Comparison of ENCODE assay signal across 8 cellular contexts in genomic region chr5:54867310-54867944, GRCh38.
A peak's percentile ranks its signal among the peaks of the same experiment; 100 is the strongest.
DNase-seq lines count a peak whose midpoint lies in the region; ATAC-seq, FAIRE-seq and TF ChIP-seq lines count a peak whose summit lies in the region.

No MANE protein-coding gene starts in this region.

- H3K36me3 ChIP-seq in bronchial epithelial cell (ENCODE audit: control insufficient read depth, insufficient read depth, low read length) (no peaks in the 10 kb centered on the region), left lung (no peaks in the 10 kb centered on the region)

- FAIRE-seq in bronchial epithelial cell (lab: Jason Lieb, UNC) (no peak), urothelium cell line (lab: Jason Lieb, UNC) (no peak)

- DNase-seq in AG20443 (ENCODE audit: low spot score): peak; percentile 61
- peak; percentile 52 for DNase-seq in GM13976 (ENCODE audit: low spot score)
- DNase-seq in NCI-H82 (lab: John Stamatoyannopoulos, UW): peak; percentile 76
- DNase-seq in bronchial epithelial cell (ENCODE audit: low read depth): peak; percentile 63
- no peak for DNase-seq in left lung
- peak; percentile 38 for DNase-seq in urothelium cell line (ENCODE audit: low spot score)
- DNase-seq in activated CD4-positive, alpha-beta T cell treated with anti-CD3 and anti-CD28 coated beads for 4 hours: no peak

- H3K27me3 ChIP-seq in bronchial epithelial cell (ENCODE audit: control insufficient read depth, insufficient read depth, low read length) (no peaks in the 10 kb centered on the region), left lung (no peaks in the 10 kb centered on the region)

- TF ChIP-seq CTCF in GM13976 (IDR thresholded peaks at IDR 0.05; ENCODE audit: borderline replicate concordance, control extremely low read depth, extremely low read depth, insufficient read depth, missing control alignments) (peak; percentile 48), bronchial epithelial cell (IDR thresholded peaks at IDR 0.05; ENCODE audit: insufficient read depth, low read length, severe bottlenecking) (peak; percentile 33), left lung (IDR thresholded peaks at IDR 0.05) (peak; percentile 57 to 81)

- in situ Hi-C loops in GM13976 (cut with MboI; ENCODE audit: low sequenced_read_pairs, unreplicated experiment): no loop called here

- peaks cover 0 to 7% of the 10 kb centered on the region in 2 donors for H3K4me1 ChIP-seq in left lung

- no peak overlapping the region for H3K4me3 ChIP-seq in bronchial epithelial cell (ENCODE audit: low read depth, low read length)
- no peak overlapping the region for H3K4me3 ChIP-seq in left lung

- peak; percentile 83 for ATAC-seq in left lung
- ATAC-seq in GM21381 (IDR thresholded peaks at IDR 0.05; ENCODE audit: unreplicated experiment): no peak

- H3K9me3 ChIP-seq in left lung: no peaks in the 10 kb centered on the region

- H3K27ac ChIP-seq in left lung: no peak overlapping the region

- intact Hi-C loops in left lung (cut with DNase I): loop anchor here in 1 of 2 donors (5.0 kb wide), 1 partner anchor 350 kb away; the partner anchor contains the start of gene SNX18

Comparison
In these comparisons a context has a peak if more than half of its experiments do, and no peak if none do; other contexts are left out.
1. DNase-seq: peak in AG20443 (single experiment), GM13976 (single experiment), NCI-H82 (single experiment), bronchial epithelial cell (single experiment) and urothelium cell line (single experiment); none in left lung (0 of 2) and activated CD4-positive, alpha-beta T cell treated with anti-CD3 and anti-CD28 coated beads for 4 hours (0 of 2).
2. Peak in every context shown above with its lines, with median percentiles within 50 percentile points of each other: CTCF ChIP-seq.